Comparison of ENCODE assay signal across 8 cellular contexts in genomic region chr4:40149960-40150385, GRCh38. TPM values are rescaled to one million over a fixed set of nuclear protein-coding genes. Genes with fewer than 3 reads are reported as not detected.
DNase-seq lines count a peak whose midpoint lies in the region; ATAC-seq and TF ChIP-seq lines count a peak whose summit lies in the region.

No MANE protein-coding gene starts in this region.

- DNase-seq in NCI-H748 treated with DMSO at 0.1 percent for 48 hours (lab: John Stamatoyannopoulos, UW) (peak; percentile 40), dermis microvascular lymphatic vessel endothelial cell (ENCODE audit: low read depth in 2 of 2) (peak; percentile 51 to 77), medulla oblongata (ENCODE audit: extremely low spot score) (peak; percentile 81), posterior vena cava (ENCODE audit: low spot score) (no peak)
- DNase-seq in activated CD4-positive, alpha-beta T cell treated with anti-CD3 and anti-CD28 coated beads, Interleukin-2, amount 50 U/mL, for 1 hour: peak; percentile 65
- DNase-seq in stimulated activated CD8-positive, alpha-beta memory T cell treated with anti-CD3 and anti-CD28 coated beads, Interleukin-4, amount 100 ng/mL, for 24 hours (ENCODE audit: low read depth): peak; percentile 35

- intact Hi-C loops in posterior vena cava (cut with DNase I): loop anchor here in 1 of 2 donors (5.0 kb wide), 1 partner anchor 162 kb away; no protein-coding TSS in a partner anchor

- ATAC-seq in HG03442 (IDR thresholded peaks at IDR 0.05; ENCODE audit: unreplicated experiment): peak; percentile 53

- TF ChIP-seq CTCF in GM12873 (IDR thresholded peaks at IDR 0.05; ENCODE audit: insufficient read depth, low read depth, low read length, missing control alignments): peak; percentile 71

RNA-seq across cellular contexts. Expression of gene RHOH, which starts 46.9 kb away (rescaled TPM):
- under 0.01 TPM in 1 of 2 replicates, not detected in the other for total RNA-seq in dermis microvascular lymphatic vessel endothelial cell
- total RNA-seq in posterior vena cava: 1 to 10 TPM; 3.2 to 4.2 TPM
